Comparison of ENCODE assay signal across 8 cellular contexts in the genomic region with DNA sequence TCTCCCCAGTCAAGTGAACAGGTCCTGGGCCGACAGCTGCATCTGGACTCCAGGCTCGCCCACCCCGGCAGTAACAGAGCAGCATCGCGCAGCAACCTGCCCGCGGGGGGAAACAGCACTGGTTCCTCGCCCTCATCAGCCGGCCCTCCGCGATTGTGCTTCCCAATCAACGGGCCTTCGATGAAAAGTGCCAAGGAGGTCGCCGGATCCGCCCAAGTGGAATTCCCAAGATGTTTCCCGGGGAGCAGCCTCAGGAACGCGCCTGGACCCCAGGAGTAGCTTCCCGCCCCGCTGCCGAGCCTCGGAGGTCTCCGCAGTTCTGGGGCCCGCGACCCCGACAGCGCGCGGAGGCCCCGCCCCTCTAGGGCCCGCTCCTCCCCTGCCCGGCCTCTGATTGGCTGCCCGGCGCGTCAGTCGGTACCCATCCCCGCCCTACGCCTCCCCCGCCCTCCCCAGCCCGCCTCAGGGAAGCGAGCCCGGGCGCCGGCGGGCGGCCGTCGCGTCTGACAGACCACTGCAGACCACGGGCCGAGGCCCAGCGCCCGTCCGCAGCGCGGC. TPM values are rescaled to one million over a fixed set of nuclear protein-coding genes. Genes with fewer than 3 reads are reported as not detected.
DNase-seq lines count a peak whose midpoint lies in the region; ATAC-seq and TF ChIP-seq lines count a peak whose summit lies in the region.

A gene (plus strand): TSS at position 460 of the 558 bp plus-strand sequence. CDS start 103 bp downstream, outside the sequence.

- no peaks in the 10 kb centered on the region for H3K79me2 ChIP-seq in mammary epithelial cell (ENCODE audit: insufficient read depth, low read length)

- intact Hi-C loops in mammary epithelial cell (cut with micrococcal nuclease) = no loop called here

- H3K9ac ChIP-seq in mammary epithelial cell (ENCODE audit: insufficient read depth, low read length) = no peak within 1 kb of the TSS

- no peaks in the 10 kb centered on the region for H3K36me3 ChIP-seq in mammary epithelial cell (ENCODE audit: insufficient read depth, low read length)

- H4K20me1 ChIP-seq in mammary epithelial cell (ENCODE audit: insufficient read depth, low read length) = no peaks in the 10 kb centered on the region

- DNase-seq in A172 (ENCODE audit: low spot score) (peak; percentile 54), NCI-H2196 (lab: John Stamatoyannopoulos, UW; ENCODE audit: unreplicated experiment) (peak; percentile 82), mammary epithelial cell (peak; percentile 56), islet precursor cell (peak; percentile 94)
- peak; percentile 69 to 88 (median 82) for DNase-seq in stimulated activated CD4-positive, alpha-beta T cell treated with anti-CD3 and anti-CD28 coated beads, Interleukin-12 subunit alpha, Interleukin-12 subunit beta, amount 100 ng/mL, for 48 hours (ENCODE audit: low read depth in 2 of 3, low spot score in 1 of 3)

- no TSS peak for BruUV-seq in mammary epithelial cell (replicated peaks; lab: Mats Ljungman, UMichigan)

- TF ChIP-seq CTCF in WI38 (IDR thresholded peaks at IDR 0.05; ENCODE audit: low read depth, low read length) (no peak), mammary epithelial cell (conservative IDR thresholded peaks at IDR 0.05 in 1 of 2, IDR thresholded peaks at IDR 0.05 in 1 of 2; ENCODE audit: extremely low read depth in 1 of 2, insufficient read depth in 1 of 2, low read depth in 1 of 2, low read length in 2 of 2) (no peak)

- peaks cover 9% of the 10 kb centered on the region for H3K4me1 ChIP-seq in mammary epithelial cell (ENCODE audit: insufficient read depth, low read length)

- ATAC-seq in GM18858 (IDR thresholded peaks at IDR 0.05; ENCODE audit: unreplicated experiment) (peak; percentile 89), HG03066 (IDR thresholded peaks at IDR 0.05; ENCODE audit: low read depth, unreplicated experiment) (peak; percentile 99)

- 7% methylated on average over 14 of the region's 57 CpGs for WGBS in mammary epithelial cell (ENCODE audit: low coverage, missing lambda C conversion rate)

- in situ Hi-C loops in mammary epithelial cell (cut with MboI; ENCODE audit: low sequenced_read_pairs in 2 of 2) = no loop called here

- dilution Hi-C loops in mammary epithelial cell (cut with HindIII; ENCODE audit: low sequenced_read_pairs) = no loop called here

- no peaks in the 10 kb centered on the region for H3K9me3 ChIP-seq in mammary epithelial cell (replicated peaks; ENCODE audit: insufficient read depth, low read length)

- H3K4me3 ChIP-seq in WI38 (ENCODE audit: low read depth, low read length) (peak within 1 kb of the TSS; percentile 56), mammary epithelial cell (replicated peaks in 1 of 3; ENCODE audit: insufficient read depth in 1 of 3, low read depth in 2 of 3, low read length in 3 of 3) (peak within 1 kb of the TSS; percentile 48 to 58 (median 56))

- H3K27me3 ChIP-seq in mammary epithelial cell (ENCODE audit: insufficient read depth, low read length) = peaks cover 16% of the 10 kb centered on the region

- no peak within 1 kb of the TSS for H3K27ac ChIP-seq in mammary epithelial cell (ENCODE audit: insufficient read depth, low read depth, low read length)

- peak within 1 kb of the TSS; percentile 85 for H2AFZ ChIP-seq in mammary epithelial cell (ENCODE audit: low read depth, low read length)

- CTCF ChIA-PET in mammary epithelial cell (lab: Charles Lee; ENCODE audit: low non-redundant PET) = no interaction called here

- peak within 1 kb of the TSS; percentile 98 for H3K4me2 ChIP-seq in mammary epithelial cell (ENCODE audit: insufficient read depth, low read depth, low read length)

RNA-seq across cellular contexts. Expression of the gene that starts here (rescaled TPM):
- total RNA-seq in A172 (2014; rRNA removed; shearing (Covaris generic)) = 4.7 and 5.7 TPM in 2 replicates
- 1 to 10 TPM in 1 of 2 donors, under 1 TPM in 1; 0.33 to 5.1 TPM for total RNA-seq in mammary epithelial cell
- polyA plus RNA-seq in mammary epithelial cell = 1.1 TPM
- polyA minus RNA-seq in mammary epithelial cell = not detected
